13 cellular contexts compared by ENCODE assay signal in the genomic region with DNA sequence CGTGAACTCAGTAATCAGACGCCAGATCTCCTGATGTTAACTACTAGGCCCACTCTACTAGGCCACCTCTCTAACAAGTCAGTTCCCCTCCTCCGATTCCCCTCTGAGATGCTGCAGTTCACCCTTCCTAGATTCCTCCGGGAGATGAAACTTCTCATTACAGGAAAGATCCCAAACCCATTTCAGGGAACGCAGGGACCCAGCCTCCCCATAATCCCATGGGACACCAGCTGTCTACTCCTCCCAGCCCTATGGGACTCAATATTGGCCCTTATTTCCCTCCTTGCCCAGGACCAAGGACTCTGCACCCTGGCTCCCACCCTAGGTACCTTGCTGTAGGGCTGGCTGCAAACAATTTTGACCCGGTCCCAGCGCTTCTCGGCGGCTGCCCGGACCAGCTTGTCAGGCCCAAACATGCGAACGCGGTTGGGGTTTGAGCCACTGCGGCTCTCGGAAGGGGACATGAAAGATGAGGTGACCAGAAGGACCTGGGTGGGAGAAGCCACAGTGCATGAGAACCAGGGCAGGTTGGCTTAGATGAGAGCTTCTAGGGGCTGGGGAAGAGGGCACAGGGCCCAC. TPM values are rescaled to one million over a fixed set of nuclear protein-coding genes. Genes with fewer than 3 reads are reported as not detected.
DNase-seq lines count a peak whose midpoint lies in the region; ATAC-seq and TF ChIP-seq lines count a peak whose summit lies in the region.
"Had no signal": no experiment of that assay in that cellular context is flagged by ENCODE, and none has a peak within 500 bp of the region (broad histone marks: within the 10 kb centered on the region; RNA-seq: fewer than 3 reads in every experiment).

No MANE protein-coding gene starts in this region.

- CTCF ChIA-PET in activated CD4-positive, alpha-beta T cell treated with anti-CD3 and anti-CD28 coated beads for 36 hours (lab: Charles Lee), result interaction anchor here (0.6 to 6.8 kb wide), 32 partner anchors 9 to 255 kb away, joined by 3 to 88 read pairs (median 5); partner anchors contain the start of genes IRGQ, PINLYP, XRCC1 and ZNF575
- CTCF ChIA-PET in CD4-positive, alpha-beta T cell (lab: Charles Lee), result interaction anchor here (0.6 to 4.5 kb wide), 18 partner anchors 10 to 191 kb away, joined by 3 to 122 read pairs (median 4); partner anchors contain the start of genes IRGQ, PHLDB3, PINLYP and XRCC1

- no peak for TF ChIP-seq CTCF in CD4-positive, alpha-beta T cell (IDR thresholded peaks at IDR 0.05)

- no peaks in the 10 kb centered on the region for H3K27me3 ChIP-seq in CD4-positive, alpha-beta T cell (ENCODE audit: control insufficient read depth, insufficient read depth, low read length)
- H3K27me3 ChIP-seq: SJCRH30 had no signal

- no peak overlapping the region for H3K4me3 Mint-ChIP-seq in activated CD4-positive, alpha-beta T cell treated with anti-CD3 and anti-CD28 coated beads for 36 hours
- H3K4me3 Mint-ChIP-seq in CD4-positive, alpha-beta T cell, result no peak overlapping the region
- no peak overlapping the region for H3K4me3 Mint-ChIP-seq in activated T-helper 17 cell treated with anti-CD3 and anti-CD28 coated beads, Interleukin-2, amount 50 U/mL, for 72 hours
- no peak overlapping the region for H3K4me3 Mint-ChIP-seq in natural killer cell treated with Interleukin-12 subunit alpha and Interleukin-12 subunit beta and Interleukin-15 and Interleukin-18, amount 100 ng/mL, for 72 hours
- H3K4me3 Mint-ChIP-seq: CD14-positive monocyte had no signal

- no peaks in the 10 kb centered on the region for H3K9me3 Mint-ChIP-seq in activated CD4-positive, alpha-beta T cell treated with anti-CD3 and anti-CD28 coated beads for 36 hours (ENCODE audit: low read depth)
- no peaks in the 10 kb centered on the region for H3K9me3 Mint-ChIP-seq in CD4-positive, alpha-beta T cell
- H3K9me3 Mint-ChIP-seq in activated T-helper 17 cell treated with anti-CD3 and anti-CD28 coated beads, Interleukin-2, amount 50 U/mL, for 72 hours, result no peaks in the 10 kb centered on the region
- no peaks in the 10 kb centered on the region for H3K9me3 Mint-ChIP-seq in natural killer cell treated with Interleukin-12 subunit alpha and Interleukin-12 subunit beta and Interleukin-15 and Interleukin-18, amount 100 ng/mL, for 72 hours
- H3K9me3 Mint-ChIP-seq: CD14-positive monocyte had no signal

- no peak for DNase-seq in activated CD4-positive, alpha-beta T cell treated with anti-CD3 and anti-CD28 coated beads for 36 hours
- no peak for DNase-seq in activated CD4-positive, alpha-beta T cell treated with anti-CD3 and anti-CD28 coated beads for 1 hour
- no peak for DNase-seq in CD4-positive, alpha-beta T cell
- peak; percentile 60 for DNase-seq in natural killer cell treated with Interleukin-12 subunit alpha and Interleukin-12 subunit beta and Interleukin-15 and Interleukin-18, amount 100 ng/mL, for 72 hours (ENCODE audit: low spot score)
- DNase-seq in hypothalamus (lab: John Stamatoyannopoulos, UW), result no peak
- DNase-seq in Kasumi-1 (lab: John Stamatoyannopoulos, UW), result no peak
- DNase-seq: NCI-H524 treated with DMSO at 0.1 percent for 48 hours had no signal

- H3K36me3 Mint-ChIP-seq in activated CD4-positive, alpha-beta T cell treated with anti-CD3 and anti-CD28 coated beads for 36 hours (ENCODE audit: low read depth), result peaks cover 13% of the 10 kb centered on the region
- peaks cover 80% of the 10 kb centered on the region for H3K36me3 Mint-ChIP-seq in CD4-positive, alpha-beta T cell (ENCODE audit: low read depth)
- H3K36me3 Mint-ChIP-seq in activated T-helper 17 cell treated with anti-CD3 and anti-CD28 coated beads, Interleukin-2, amount 50 U/mL, for 72 hours (ENCODE audit: low read depth), result peaks cover 63% of the 10 kb centered on the region
- peaks cover 6% of the 10 kb centered on the region for H3K36me3 Mint-ChIP-seq in natural killer cell treated with Interleukin-12 subunit alpha and Interleukin-12 subunit beta and Interleukin-15 and Interleukin-18, amount 100 ng/mL, for 72 hours

- H3K27ac ChIP-seq in CD4-positive, alpha-beta T cell (ENCODE audit: low read depth, low read length), result no peak overlapping the region
- H3K27ac ChIP-seq: HL-60, RWPE1, SJCRH30 had no signal

- peaks cover 12% of the 10 kb centered on the region for H3K4me1 Mint-ChIP-seq in activated CD4-positive, alpha-beta T cell treated with anti-CD3 and anti-CD28 coated beads for 36 hours
- peaks cover 9% of the 10 kb centered on the region for H3K4me1 Mint-ChIP-seq in CD4-positive, alpha-beta T cell (ENCODE audit: low read depth)
- peaks cover 7% of the 10 kb centered on the region for H3K4me1 Mint-ChIP-seq in activated T-helper 17 cell treated with anti-CD3 and anti-CD28 coated beads, Interleukin-2, amount 50 U/mL, for 72 hours
- H3K4me1 Mint-ChIP-seq in natural killer cell treated with Interleukin-12 subunit alpha and Interleukin-12 subunit beta and Interleukin-15 and Interleukin-18, amount 100 ng/mL, for 72 hours (ENCODE audit: low read depth in 2 of 2), result peaks cover 8 to 9% of the 10 kb centered on the region in 2 donors
- H3K4me1 Mint-ChIP-seq: CD14-positive monocyte had no signal

- H3K27ac Mint-ChIP-seq in activated CD4-positive, alpha-beta T cell treated with anti-CD3 and anti-CD28 coated beads for 36 hours, result peak overlapping the region; percentile 13
- H3K27ac Mint-ChIP-seq in CD4-positive, alpha-beta T cell, result peak overlapping the region; percentile 47
- H3K27ac Mint-ChIP-seq in activated T-helper 17 cell treated with anti-CD3 and anti-CD28 coated beads, Interleukin-2, amount 50 U/mL, for 72 hours, result peak overlapping the region; percentile 81
- H3K27ac Mint-ChIP-seq in natural killer cell treated with Interleukin-12 subunit alpha and Interleukin-12 subunit beta and Interleukin-15 and Interleukin-18, amount 100 ng/mL, for 72 hours, result no peak overlapping the region

- no peaks in the 10 kb centered on the region for H3K9me3 ChIP-seq in CD4-positive, alpha-beta T cell (ENCODE audit: control insufficient read depth, low read length)
- H3K9me3 ChIP-seq: SJCRH30 had no signal

- POLR2A ChIA-PET in activated CD4-positive, alpha-beta T cell treated with anti-CD3 and anti-CD28 coated beads for 36 hours (lab: Charles Lee), result interaction anchor here (0.8 to 1.7 kb wide), 4 partner anchors 18 to 116 kb away, joined by 3 to 9 read pairs (median 5); partner anchors contain the start of genes PLAUR and ZNF575
- POLR2A ChIA-PET in CD4-positive, alpha-beta T cell (lab: Charles Lee), result interaction anchor here (0.6 to 3.0 kb wide), 9 partner anchors 9 to 115 kb away, joined by 3 to 52 read pairs (median 4); partner anchors contain the start of genes IRGQ, PHLDB3, ZNF575 and ZNF576

- no peak for ATAC-seq in activated CD4-positive, alpha-beta T cell treated with anti-CD3 and anti-CD28 coated beads for 36 hours
- ATAC-seq in CD4-positive, alpha-beta T cell (ENCODE audit: poor library complexity), result no peak
- ATAC-seq in activated T-helper 17 cell treated with anti-CD3 and anti-CD28 coated beads, Interleukin-2, amount 50 U/mL, for 72 hours (replicated peaks), result no peak
- ATAC-seq in natural killer cell treated with Interleukin-12 subunit alpha and Interleukin-12 subunit beta and Interleukin-15 and Interleukin-18, amount 100 ng/mL, for 72 hours, result no peak
- ATAC-seq in GM19455 (IDR thresholded peaks at IDR 0.05; ENCODE audit: unreplicated experiment), result no peak

- intact Hi-C loops in activated CD4-positive, alpha-beta T cell treated with anti-CD3 and anti-CD28 coated beads for 36 hours (cut with DNase I, micrococcal nuclease), result loop anchor here in 1 of 2 experiments (10.0 kb wide), 1 partner anchor 250 kb away; the partner anchor contains the start of gene LYPD5
- intact Hi-C loops in CD4-positive, alpha-beta T cell (cut with DNase I, micrococcal nuclease), result loop anchor here in 1 of 2 experiments (10.0 kb wide), 1 partner anchor 230 kb away; the partner anchor contains the start of gene KCNN4

- no peaks in the 10 kb centered on the region for H3K27me3 Mint-ChIP-seq in activated CD4-positive, alpha-beta T cell treated with anti-CD3 and anti-CD28 coated beads for 36 hours
- no peaks in the 10 kb centered on the region for H3K27me3 Mint-ChIP-seq in CD4-positive, alpha-beta T cell
- H3K27me3 Mint-ChIP-seq in activated T-helper 17 cell treated with anti-CD3 and anti-CD28 coated beads, Interleukin-2, amount 50 U/mL, for 72 hours, result no peaks in the 10 kb centered on the region
- no peaks in the 10 kb centered on the region for H3K27me3 Mint-ChIP-seq in natural killer cell treated with Interleukin-12 subunit alpha and Interleukin-12 subunit beta and Interleukin-15 and Interleukin-18, amount 100 ng/mL, for 72 hours

RNA-seq across cellular contexts. Expression of gene XRCC1, which starts 20.9 kb away (rescaled TPM):
- total RNA-seq in activated CD4-positive, alpha-beta T cell treated with anti-CD3 and anti-CD28 coated beads for 36 hours, result 10 to 100 TPM; 31.6 to 40.0 TPM
- total RNA-seq in CD4-positive, alpha-beta T cell, result 10 to 100 TPM; 25.1 to 26.2 TPM
- 10 to 100 TPM; 33.8 to 34.9 TPM for total RNA-seq in activated T-helper 17 cell treated with anti-CD3 and anti-CD28 coated beads, Interleukin-2, amount 50 U/mL, for 72 hours
- total RNA-seq in natural killer cell treated with Interleukin-12 subunit alpha and Interleukin-12 subunit beta and Interleukin-15 and Interleukin-18, amount 100 ng/mL, for 72 hours, result 10 to 100 TPM; 29.9 to 47.0 TPM

RNA-seq across cellular contexts. Expression of gene PINLYP, which starts 21.2 kb away (rescaled TPM):
- 1 to 10 TPM; 3.5 to 3.6 TPM for total RNA-seq in activated CD4-positive, alpha-beta T cell treated with anti-CD3 and anti-CD28 coated beads for 36 hours
- total RNA-seq in CD4-positive, alpha-beta T cell, result not detected
- 1 to 10 TPM; 4.6 to 6.2 TPM for total RNA-seq in activated T-helper 17 cell treated with anti-CD3 and anti-CD28 coated beads, Interleukin-2, amount 50 U/mL, for 72 hours
- 1 to 10 TPM; 2.7 to 6.2 TPM for total RNA-seq in natural killer cell treated with Interleukin-12 subunit alpha and Interleukin-12 subunit beta and Interleukin-15 and Interleukin-18, amount 100 ng/mL, for 72 hours

RNA-seq across cellular contexts. Expression of gene ZNF575, which starts 21.4 kb away (rescaled TPM):
- 1 to 10 TPM; 3.4 to 4.3 TPM for total RNA-seq in activated CD4-positive, alpha-beta T cell treated with anti-CD3 and anti-CD28 coated beads for 36 hours
- total RNA-seq in CD4-positive, alpha-beta T cell, result 1 to 10 TPM; 2.6 to 2.7 TPM
- 1 to 10 TPM in 1 of 2 donors, under 1 TPM in 1; 0.86 to 1.7 TPM for total RNA-seq in activated T-helper 17 cell treated with anti-CD3 and anti-CD28 coated beads, Interleukin-2, amount 50 U/mL, for 72 hours
- 1 to 10 TPM; 1.4 to 1.9 TPM for total RNA-seq in natural killer cell treated with Interleukin-12 subunit alpha and Interleukin-12 subunit beta and Interleukin-15 and Interleukin-18, amount 100 ng/mL, for 72 hours
- total RNA-seq: SJCRH30 had no signal

RNA-seq across cellular contexts. Expression of gene ETHE1, which starts 27.4 kb away (rescaled TPM):
- total RNA-seq in activated CD4-positive, alpha-beta T cell treated with anti-CD3 and anti-CD28 coated beads for 36 hours, result 10 to 100 TPM; 68.7 to 78.8 TPM
- 10 to 100 TPM; 20.2 to 21.7 TPM for total RNA-seq in CD4-positive, alpha-beta T cell
- total RNA-seq in activated T-helper 17 cell treated with anti-CD3 and anti-CD28 coated beads, Interleukin-2, amount 50 U/mL, for 72 hours, result 10 to 100 TPM; 71.1 to 74.0 TPM
- total RNA-seq in natural killer cell treated with Interleukin-12 subunit alpha and Interleukin-12 subunit beta and Interleukin-15 and Interleukin-18, amount 100 ng/mL, for 72 hours, result 10 to 100 TPM; 41.7 to 70.4 TPM

RNA-seq across cellular contexts. Expression of gene IRGQ, which starts 41.5 kb away (rescaled TPM):
- 10 to 100 TPM; 11.1 to 16.4 TPM for total RNA-seq in activated CD4-positive, alpha-beta T cell treated with anti-CD3 and anti-CD28 coated beads for 36 hours
- 10 to 100 TPM; 28.9 to 29.8 TPM for total RNA-seq in CD4-positive, alpha-beta T cell
- total RNA-seq in activated T-helper 17 cell treated with anti-CD3 and anti-CD28 coated beads, Interleukin-2, amount 50 U/mL, for 72 hours, result 10 to 100 TPM; 18.3 to 22.1 TPM
- 10 to 100 TPM; 36.8 to 42.6 TPM for total RNA-seq in natural killer cell treated with Interleukin-12 subunit alpha and Interleukin-12 subunit beta and Interleukin-15 and Interleukin-18, amount 100 ng/mL, for 72 hours

Comparison
In these comparisons a context has a peak if more than half of its experiments do, and no peak if none do; other contexts are left out.
1. H3K27ac Mint-ChIP-seq: peak in activated CD4-positive, alpha-beta T cell treated with anti-CD3 and anti-CD28 coated beads for 36 hours (single experiment), CD4-positive, alpha-beta T cell (single experiment) and activated T-helper 17 cell treated with anti-CD3 and anti-CD28 coated beads, Interleukin-2, amount 50 U/mL, for 72 hours (single experiment); none in natural killer cell treated with Interleukin-12 subunit alpha and Interleukin-12 subunit beta and Interleukin-15 and Interleukin-18, amount 100 ng/mL, for 72 hours (0 of 2).